Comparison of ENCODE assay signal across 8 cellular contexts in genomic region chr12:122646568-122647220, GRCh38. TPM values are rescaled to one million over a fixed set of nuclear protein-coding genes. Genes with fewer than 3 reads are reported as not detected.
DNase-seq lines count a peak whose midpoint lies in the region; ATAC-seq and TF ChIP-seq lines count a peak whose summit lies in the region.

No MANE protein-coding gene starts in this region.

- TF ChIP-seq POLR2A in upper lobe of left lung (IDR thresholded peaks at IDR 0.05), result no peak

- no peaks in the 10 kb centered on the region for H3K27me3 ChIP-seq in BLaER1 treated with 17β-estradiol and CSF1 and Interleukin-3, amounts not matched to agents 10 nM and 100 nM
- H3K27me3 ChIP-seq in upper lobe of left lung, result no peaks in the 10 kb centered on the region

- H3K9ac ChIP-seq in BLaER1 treated with 17β-estradiol and CSF1 and Interleukin-3, amounts not matched to agents 10 nM and 100 nM, result peak overlapping the region in 8 of 11 experiments; percentile 17 to 72 (median 65); a peak in 14 of 22 replicates

- H3K9me3 ChIP-seq in BLaER1 treated with 17β-estradiol and CSF1 and Interleukin-3, amounts not matched to agents 10 nM and 100 nM (replicated peaks in 1 of 11), result no peaks in the 10 kb centered on the region
- H3K9me3 ChIP-seq in upper lobe of left lung, result no peaks in the 10 kb centered on the region

- no peaks in the 10 kb centered on the region for H4K20me1 ChIP-seq in BLaER1 treated with 17β-estradiol and CSF1 and Interleukin-3, amounts not matched to agents 10 nM and 100 nM

- peak overlapping the region in 10 of 11 experiments; percentile 34 to 75 (median 64); a peak in 19 of 22 replicates for H3K4me2 ChIP-seq in BLaER1 treated with 17β-estradiol and CSF1 and Interleukin-3, amounts not matched to agents 10 nM and 100 nM

- peak; percentile 73 for DNase-seq in fibroblast of the conjunctiva (ENCODE audit: low read depth)
- peak in 1 of 2 donors; percentile 48 for DNase-seq in upper lobe of left lung
- DNase-seq in ecto neural progenitor cell (ENCODE audit: low spot score), result no peak
- no peak for DNase-seq in T-helper 9 cell

- TF ChIP-seq CTCF in upper lobe of left lung (IDR thresholded peaks at IDR 0.05), result no peak

- H3K27ac ChIP-seq in BLaER1 treated with 17β-estradiol and CSF1 and Interleukin-3, amounts not matched to agents 10 nM and 100 nM, result peak overlapping the region; percentile 61 to 91 (median 78); a peak in 21 of 22 replicates
- H3K27ac ChIP-seq in upper lobe of left lung, result peak overlapping the region in 1 of 4 donors; percentile 44

- WGBS in upper lobe of left lung, 2 donors, result 51 to 54% methylated on average over 8 of the region's 8 CpGs

- ATAC-seq in GM19463 (IDR thresholded peaks at IDR 0.05; ENCODE audit: unreplicated experiment) (peak; percentile 94), HG03558 (IDR thresholded peaks at IDR 0.05; ENCODE audit: extremely low read depth, unreplicated experiment) (peak; percentile 69), upper lobe of left lung (ENCODE audit: low FRiP score in 2 of 2) (peak; percentile 63 to 78)
- ATAC-seq in activated CD4-positive, CD25-positive, alpha-beta regulatory T cell treated with anti-CD3 and anti-CD28 coated beads, Interleukin-2, amount 50 U/mL, for 24 hours, result peak; percentile 92 to 95

- no peaks in the 10 kb centered on the region for H3K36me3 ChIP-seq in BLaER1 treated with 17β-estradiol and CSF1 and Interleukin-3, amounts not matched to agents 10 nM and 100 nM
- no peaks in the 10 kb centered on the region for H3K36me3 ChIP-seq in upper lobe of left lung

- no peak overlapping the region for H3K4me3 ChIP-seq in BLaER1 treated with 17β-estradiol and CSF1 and Interleukin-3, amounts not matched to agents 10 nM and 100 nM
- peak overlapping the region in 1 of 4 donors; percentile 9 for H3K4me3 ChIP-seq in upper lobe of left lung

- TF ChIP-seq EP300 in upper lobe of left lung (IDR thresholded peaks at IDR 0.05), result peak in 1 of 4 donors; percentile 58

- H3K4me1 ChIP-seq in BLaER1 treated with 17β-estradiol and CSF1 and Interleukin-3, amounts not matched to agents 10 nM and 100 nM, result peaks cover 25 to 85% (median 60%) of the 10 kb centered on the region in 10 experiments
- H3K4me1 ChIP-seq in upper lobe of left lung, result no peaks in the 10 kb centered on the region

RNA-seq across cellular contexts. Expression of gene HCAR2, which starts 56.5 kb away (rescaled TPM):
- 10 to 100 TPM in 3 of 6 donors, 1 to 10 TPM in 3; 3.3 to 26.5 (median 7.5) TPM for total RNA-seq in upper lobe of left lung
